8 cellular contexts compared by ENCODE assay signal in genomic region chr15:59691194-59691805, GRCh38. TPM values are rescaled to one million over a fixed set of nuclear protein-coding genes. Genes with fewer than 3 reads are reported as not detected.
DNase-seq lines count a peak whose midpoint lies in the region; ATAC-seq and TF ChIP-seq lines count a peak whose summit lies in the region.

No MANE protein-coding gene starts in this region.

- ATAC-seq in activated T-helper 17 cell treated with anti-CD3 and anti-CD28 coated beads, Interleukin-2, amount 50 U/mL, for 72 hours (replicated peaks), result no peak
- no peak for ATAC-seq in GM21576 (IDR thresholded peaks at IDR 0.05; ENCODE audit: unreplicated experiment)

- CTCF ChIA-PET in AG04449 (lab: Yijun Ruan, JAX), result interaction anchor here (0.6 to 11.3 kb wide), 34 partner anchors 8 to 1058 kb away, joined by 3 to 329 read pairs (median 4); no protein-coding TSS in a partner anchor

- H3K27ac Mint-ChIP-seq in activated T-helper 17 cell treated with anti-CD3 and anti-CD28 coated beads, Interleukin-2, amount 50 U/mL, for 72 hours, result peak overlapping the region; percentile 85

- DNase-seq in AG04449 (ENCODE audit: low read depth, low spot score) (no peak), NCI-H526 treated with DMSO at 0.1 percent for 48 hours (lab: John Stamatoyannopoulos, UW) (peak; percentile 24), foreskin melanocyte (peak; percentile 41), iPS-NIHi7 (ENCODE audit: extremely low spot score) (no peak)
- DNase-seq in stimulated activated CD4-positive, alpha-beta T cell treated with anti-CD3 and anti-CD28 coated beads, Interleukin-12 subunit alpha, Interleukin-12 subunit beta, amount 100 ng/mL, for 4 hours, result peak; percentile 8

- H3K4me3 ChIP-seq in AG04449 (ENCODE audit: low read depth, low read length), result no peak overlapping the region

- peaks cover 24% of the 10 kb centered on the region for H3K36me3 Mint-ChIP-seq in activated T-helper 17 cell treated with anti-CD3 and anti-CD28 coated beads, Interleukin-2, amount 50 U/mL, for 72 hours (ENCODE audit: low read depth)

- peaks cover 15% of the 10 kb centered on the region for H3K4me1 Mint-ChIP-seq in activated T-helper 17 cell treated with anti-CD3 and anti-CD28 coated beads, Interleukin-2, amount 50 U/mL, for 72 hours

- POLR2A ChIA-PET in AG04449 (lab: Yijun Ruan, JAX), result no interaction called here

- peak overlapping the region; percentile 95 for H3K4me3 Mint-ChIP-seq in activated T-helper 17 cell treated with anti-CD3 and anti-CD28 coated beads, Interleukin-2, amount 50 U/mL, for 72 hours

- H3K27me3 Mint-ChIP-seq in activated T-helper 17 cell treated with anti-CD3 and anti-CD28 coated beads, Interleukin-2, amount 50 U/mL, for 72 hours, result no peaks in the 10 kb centered on the region

- TF ChIP-seq CTCF in AG04449 (IDR thresholded peaks at IDR 0.05; ENCODE audit: insufficient read depth, low read length, missing control alignments), result peak; percentile 32
- peak; percentile 53 for TF ChIP-seq CTCF in GM12872 (IDR thresholded peaks at IDR 0.05; ENCODE audit: insufficient read depth, low read depth, low read length)

- H3K9me3 Mint-ChIP-seq in activated T-helper 17 cell treated with anti-CD3 and anti-CD28 coated beads, Interleukin-2, amount 50 U/mL, for 72 hours, result no peaks in the 10 kb centered on the region

RNA-seq across cellular contexts. Expression of gene BNIP2, which starts 2.2 kb away (rescaled TPM):
- 10 to 100 TPM; 46.5 to 59.2 TPM for total RNA-seq in activated T-helper 17 cell treated with anti-CD3 and anti-CD28 coated beads, Interleukin-2, amount 50 U/mL, for 72 hours

RNA-seq across cellular contexts. Expression of gene GTF2A2, which starts 34.0 kb away (rescaled TPM):
- 100 to 1,000 TPM; 102 to 186 TPM for total RNA-seq in activated T-helper 17 cell treated with anti-CD3 and anti-CD28 coated beads, Interleukin-2, amount 50 U/mL, for 72 hours

Comparison
In these comparisons a context has a peak if more than half of its experiments do, and no peak if none do; other contexts are left out.
1. DNase-seq: peak in NCI-H526 treated with DMSO at 0.1 percent for 48 hours (single experiment), foreskin melanocyte (single experiment) and stimulated activated CD4-positive, alpha-beta T cell treated with anti-CD3 and anti-CD28 coated beads, Interleukin-12 subunit alpha, Interleukin-12 subunit beta, amount 100 ng/mL, for 4 hours (single experiment); none in AG04449 (single experiment) and iPS-NIHi7 (single experiment).